8 cellular contexts compared by ENCODE assay signal in genomic region chr9:133956520-133957076, GRCh38. TPM values are rescaled to one million over a fixed set of nuclear protein-coding genes. Genes with fewer than 3 reads are reported as not detected.
A peak's percentile ranks its signal among the peaks of the same experiment; 100 is the strongest.
DNase-seq lines count a peak whose midpoint lies in the region; ATAC-seq, FAIRE-seq and TF ChIP-seq lines count a peak whose summit lies in the region.

No MANE protein-coding gene starts in this region.

- peak overlapping the region; percentile 8; the same call in 1 of the 2 replicates for H3K4me3 ChIP-seq in AG04449 (ENCODE audit: low read depth, low read length)
- H3K4me3 ChIP-seq in IMR-90 (ENCODE audit: insufficient read depth, low read depth, low read length), result no peak overlapping the region
- H3K4me3 ChIP-seq in mucosa of descending colon, result no peak overlapping the region

- H3K4ac ChIP-seq in IMR-90 (ENCODE audit: low read depth, low read length), result peak overlapping the region; percentile 86

- no peaks in the 10 kb centered on the region for H3K36me3 ChIP-seq in IMR-90 (ENCODE audit: control insufficient read depth, insufficient read depth, low read length)
- H3K36me3 ChIP-seq in mucosa of descending colon (ENCODE audit: low read depth), result no peaks in the 10 kb centered on the region

- no TSS peak for BruUV-seq in IMR-90 (replicated peaks; lab: Mats Ljungman, UMichigan)

- no peak overlapping the region for H4K91ac ChIP-seq in IMR-90 (ENCODE audit: insufficient read depth, low read depth, low read length)

- H4K8ac ChIP-seq in IMR-90 (ENCODE audit: low read depth in 2 of 2, low read length in 2 of 2), result peak overlapping the region in 1 of 2 experiments; percentile 80; a peak in 1 of 4 replicates

- H3K27me3 ChIP-seq in IMR-90 (ENCODE audit: control insufficient read depth, insufficient read depth, low read length), result no peaks in the 10 kb centered on the region

- peaks cover 63% of the 10 kb centered on the region for H4K20me1 ChIP-seq in IMR-90 (ENCODE audit: insufficient read depth, low read length)

- no peak for DNase-seq in AG04449 (ENCODE audit: low read depth, low spot score)
- DNase-seq in IMR-90, result peak; percentile 37
- peak; percentile 55 for DNase-seq in dermis blood vessel endothelial cell
- DNase-seq in mucosa of descending colon, result peak in 2 of 3 donors; percentile 31 to 52
- no peak for DNase-seq in D721Med (ENCODE audit: insufficient read length, low spot score)
- DNase-seq in SIG-M5 (lab: John Stamatoyannopoulos, UW), result no peak
- DNase-seq in retina, result no peak

- peaks cover 7% of the 10 kb centered on the region for H3K9me1 ChIP-seq in IMR-90 (ENCODE audit: insufficient read depth, low read length)

- FAIRE-seq in D721Med (lab: Jason Lieb, UNC), result no peak

- H2BK120ac ChIP-seq in IMR-90 (ENCODE audit: low read depth, low read length), result no peak overlapping the region; the same call in 1 of the 2 replicates

- dilution Hi-C loops in IMR-90 (cut with HindIII; ENCODE audit: low sequenced_read_pairs, unreplicated experiment), result no loop called here

- H3K18ac ChIP-seq in IMR-90 (ENCODE audit: low read depth, low read length), result no peak overlapping the region

- H3K23ac ChIP-seq in IMR-90 (ENCODE audit: low read depth, low read length), result 0 out of 2 replicates have a peak overlapping the region, but pooled peaks have one; percentile 98

- no peak overlapping the region for H2BK20ac ChIP-seq in IMR-90 (ENCODE audit: low read depth, low read length)

- peak overlapping the region; percentile 31; the same call in 1 of the 2 replicates for H3K56ac ChIP-seq in IMR-90 (ENCODE audit: extremely low read depth, insufficient read depth, low read length)

- peaks cover 24% of the 10 kb centered on the region for H3K4me1 ChIP-seq in IMR-90 (ENCODE audit: control insufficient read depth, insufficient read depth, low read length)
- peaks cover 3% of the 10 kb centered on the region for H3K4me1 ChIP-seq in mucosa of descending colon (ENCODE audit: low read depth)

- TF ChIP-seq CTCF in AG04449 (IDR thresholded peaks at IDR 0.05; ENCODE audit: insufficient read depth, low read length, missing control alignments) (no peak), IMR-90 (conservative IDR thresholded peaks at IDR 0.05; ENCODE audit: low read depth, low read length) (no peak), mucosa of descending colon (IDR thresholded peaks at IDR 0.05) (no peak), D721Med (IDR thresholded peaks at IDR 0.05; ENCODE audit: insufficient read depth, missing control alignments) (no peak)

- ATAC-seq in IMR-90 (ENCODE audit: low read depth) (peak; percentile 74), mucosa of descending colon (peak; percentile 6), GM19463 (IDR thresholded peaks at IDR 0.05; ENCODE audit: unreplicated experiment) (no peak)

- H3K27ac ChIP-seq in IMR-90 (ENCODE audit: insufficient read depth, low read length), result peak overlapping the region; percentile 26; the same call in 1 of the 2 replicates

- in situ Hi-C loops in IMR-90 (cut with MboI; ENCODE audit: low sequenced_read_pairs), result no loop called here

- peak overlapping the region; percentile 50; the same call in 1 of the 2 replicates for H3K14ac ChIP-seq in IMR-90 (replicated peaks; ENCODE audit: low read depth, low read length)

- 0 out of 2 replicates have a peak overlapping the region, but pooled peaks have one; percentile 12 for H2AK5ac ChIP-seq in IMR-90 (ENCODE audit: low read depth, low read length)

- H3K9ac ChIP-seq in IMR-90 (ENCODE audit: low read depth, low read length), result no peak overlapping the region

- WGBS in IMR-90 (ENCODE audit: extremely low coverage in 2 of 2, insufficient read length in 1 of 2), 2 experiments, result 24% methylated on average over 11 of the region's 14 CpGs; no CpG with 5 or more reads in 1 of the 2 experiments

- peak overlapping the region; percentile 74 for H2AFZ ChIP-seq in IMR-90 (replicated peaks; ENCODE audit: low read length, poor library complexity)

- H3K9me3 ChIP-seq in IMR-90 (ENCODE audit: control insufficient read depth, insufficient read depth, low read length) (no peaks in the 10 kb centered on the region), mucosa of descending colon (no peaks in the 10 kb centered on the region)

- no peak overlapping the region for H4K5ac ChIP-seq in IMR-90 (ENCODE audit: low read depth, low read length)

- TF ChIP-seq RAD21 in IMR-90 (IDR thresholded peaks at IDR 0.05; ENCODE audit: low read length), result no peak

- peak overlapping the region; percentile 38; the same call in 1 of the 2 replicates for H3K4me2 ChIP-seq in IMR-90 (ENCODE audit: low read depth, low read length)

- intact Hi-C loops in IMR-90 (cut with micrococcal nuclease), result no loop called here
- intact Hi-C loops in mucosa of descending colon (cut with DNase I, micrococcal nuclease), result no loop called here

- peak overlapping the region; percentile 84 for H2AK9ac ChIP-seq in IMR-90 (replicated peaks; ENCODE audit: low read depth, low read length, poor library complexity)

- peak overlapping the region; percentile 6 for H2BK5ac ChIP-seq in IMR-90 (ENCODE audit: low read depth, low read length, poor library complexity, severe bottlenecking)

- POLR2A ChIA-PET in AG04449 (lab: Yijun Ruan, JAX), result interaction anchor here (0.6 to 1.2 kb wide), 2 partner anchors 15 to 35 kb away, joined by 3 to 4 read pairs; no protein-coding TSS in a partner anchor
- POLR2A ChIA-PET in IMR-90 (lab: Charles Lee; ENCODE audit: unreplicated experiment), result interaction anchor here (0.8 kb wide), 1 partner anchor 12 kb away, joined by 3 read pairs; no protein-coding TSS in a partner anchor

- no peak for TF ChIP-seq POLR2A in IMR-90 (IDR thresholded peaks at IDR 0.05; ENCODE audit: low read depth, low read length)

- peaks cover 12 to 77% of the 10 kb centered on the region in 2 experiments for H3K79me1 ChIP-seq in IMR-90 (ENCODE audit: low read depth in 1 of 2, low read length in 2 of 2)

- no peak overlapping the region for H2BK15ac ChIP-seq in IMR-90 (ENCODE audit: low read depth, low read length)

- CTCF ChIA-PET in AG04449 (lab: Yijun Ruan, JAX) (interaction anchor here (1.3 to 2.9 kb wide), 4 partner anchors 11 to 174 kb away, joined by 3 to 16 read pairs (median 9); no protein-coding TSS in a partner anchor), IMR-90 (lab: Yijun Ruan, JAX) (no interaction called here)

TF ChIP-seq in IMR-90, 13 proteins besides CTCF, POLR2A, EP300 and RAD21:
- no peak for TF ChIP-seq FOS (IDR thresholded peaks at IDR 0.05; ENCODE audit: low read depth, low read length)
- peak; percentile 55; the same call in 1 of the 2 replicates for TF ChIP-seq MAZ (IDR thresholded peaks at IDR 0.05; ENCODE audit: borderline replicate concordance, low read depth, low read length)

RNA-seq across cellular contexts. Expression of gene VAV2, which starts 35.5 kb away (rescaled TPM):
- total RNA-seq in IMR-90 (2012; rRNA removed) (9.7 and 10.8 TPM in 2 replicates), dermis blood vessel endothelial cell (19.6 and 22.7 TPM in 2 replicates), mucosa of descending colon (10 to 100 TPM; 29.4 to 34.8 (median 34.5) TPM)
- 13.4 and 13.5 TPM in 2 replicates for polyA plus RNA-seq in IMR-90 (2012; rRNA removed)
- polyA plus RNA-seq in IMR-90 (2012; cell fraction: cytosol; rRNA removed), result 8.4 and 11.8 TPM in 2 replicates
- polyA plus RNA-seq in IMR-90 (2012; cell fraction: nucleus; rRNA removed; ENCODE audit: low replicate concordance), result 22.6 and 33.8 TPM in 2 replicates

Comparison
In these comparisons a context has a peak if more than half of its experiments do, and no peak if none do; other contexts are left out.
1. DNase-seq: peak in IMR-90 (single experiment), dermis blood vessel endothelial cell (single experiment) and mucosa of descending colon (2 of 3); none in AG04449 (single experiment), D721Med (single experiment), SIG-M5 (single experiment) and retina (single experiment).